In the genomic region with DNA sequence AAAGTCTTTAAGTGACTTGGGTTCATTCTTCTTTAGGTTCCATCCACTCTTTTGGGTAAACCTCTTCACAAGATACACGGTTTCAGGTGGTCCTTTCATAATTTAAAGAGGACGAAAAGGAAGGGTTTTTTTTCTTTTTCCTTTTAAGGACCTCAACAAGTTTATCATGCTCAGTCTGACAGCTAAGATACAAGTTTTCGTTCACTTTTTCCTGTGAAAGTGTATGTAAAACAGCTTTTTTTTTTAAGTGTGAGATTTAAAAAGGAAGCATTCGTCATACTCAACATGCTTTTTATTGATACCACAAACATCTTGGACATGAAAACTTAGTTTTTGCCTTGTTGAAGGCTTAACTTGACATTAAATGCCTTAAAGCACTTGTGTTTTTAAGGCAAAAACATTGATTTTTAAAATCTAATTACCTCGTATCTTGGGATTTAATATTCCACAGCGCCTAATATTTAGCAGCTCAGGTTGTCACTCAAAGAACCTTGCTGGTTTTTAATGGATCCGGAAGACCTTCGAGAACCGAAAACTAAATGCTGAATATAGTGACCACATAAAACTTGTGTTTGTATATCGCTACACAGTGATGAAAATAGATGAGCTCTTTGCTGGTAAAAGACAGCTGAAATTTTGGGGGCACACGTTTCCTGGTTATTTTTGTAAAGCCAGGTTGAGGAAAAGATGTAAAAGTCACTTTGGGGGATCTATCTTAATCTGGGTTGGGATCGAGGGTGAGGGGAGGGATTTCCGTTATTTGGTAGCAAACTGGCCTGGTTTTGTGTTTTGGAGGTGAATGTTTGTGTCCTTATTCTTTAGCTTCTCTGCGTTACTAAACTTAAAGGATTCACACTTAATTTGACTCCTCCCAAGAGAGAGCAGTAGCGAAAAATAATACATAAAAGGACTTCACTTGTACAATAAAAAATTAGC, we compare ENCODE assay signal across 1 cellular context.
TF ChIP-seq lines count a peak whose summit lies in the region.

No MANE protein-coding gene starts in this region.

TF ChIP-seq in GM23338, 12 proteins besides CTCF, POLR2A, EP300 and RAD21 (continued from another document):
- TF ChIP-seq, protein P1, sequence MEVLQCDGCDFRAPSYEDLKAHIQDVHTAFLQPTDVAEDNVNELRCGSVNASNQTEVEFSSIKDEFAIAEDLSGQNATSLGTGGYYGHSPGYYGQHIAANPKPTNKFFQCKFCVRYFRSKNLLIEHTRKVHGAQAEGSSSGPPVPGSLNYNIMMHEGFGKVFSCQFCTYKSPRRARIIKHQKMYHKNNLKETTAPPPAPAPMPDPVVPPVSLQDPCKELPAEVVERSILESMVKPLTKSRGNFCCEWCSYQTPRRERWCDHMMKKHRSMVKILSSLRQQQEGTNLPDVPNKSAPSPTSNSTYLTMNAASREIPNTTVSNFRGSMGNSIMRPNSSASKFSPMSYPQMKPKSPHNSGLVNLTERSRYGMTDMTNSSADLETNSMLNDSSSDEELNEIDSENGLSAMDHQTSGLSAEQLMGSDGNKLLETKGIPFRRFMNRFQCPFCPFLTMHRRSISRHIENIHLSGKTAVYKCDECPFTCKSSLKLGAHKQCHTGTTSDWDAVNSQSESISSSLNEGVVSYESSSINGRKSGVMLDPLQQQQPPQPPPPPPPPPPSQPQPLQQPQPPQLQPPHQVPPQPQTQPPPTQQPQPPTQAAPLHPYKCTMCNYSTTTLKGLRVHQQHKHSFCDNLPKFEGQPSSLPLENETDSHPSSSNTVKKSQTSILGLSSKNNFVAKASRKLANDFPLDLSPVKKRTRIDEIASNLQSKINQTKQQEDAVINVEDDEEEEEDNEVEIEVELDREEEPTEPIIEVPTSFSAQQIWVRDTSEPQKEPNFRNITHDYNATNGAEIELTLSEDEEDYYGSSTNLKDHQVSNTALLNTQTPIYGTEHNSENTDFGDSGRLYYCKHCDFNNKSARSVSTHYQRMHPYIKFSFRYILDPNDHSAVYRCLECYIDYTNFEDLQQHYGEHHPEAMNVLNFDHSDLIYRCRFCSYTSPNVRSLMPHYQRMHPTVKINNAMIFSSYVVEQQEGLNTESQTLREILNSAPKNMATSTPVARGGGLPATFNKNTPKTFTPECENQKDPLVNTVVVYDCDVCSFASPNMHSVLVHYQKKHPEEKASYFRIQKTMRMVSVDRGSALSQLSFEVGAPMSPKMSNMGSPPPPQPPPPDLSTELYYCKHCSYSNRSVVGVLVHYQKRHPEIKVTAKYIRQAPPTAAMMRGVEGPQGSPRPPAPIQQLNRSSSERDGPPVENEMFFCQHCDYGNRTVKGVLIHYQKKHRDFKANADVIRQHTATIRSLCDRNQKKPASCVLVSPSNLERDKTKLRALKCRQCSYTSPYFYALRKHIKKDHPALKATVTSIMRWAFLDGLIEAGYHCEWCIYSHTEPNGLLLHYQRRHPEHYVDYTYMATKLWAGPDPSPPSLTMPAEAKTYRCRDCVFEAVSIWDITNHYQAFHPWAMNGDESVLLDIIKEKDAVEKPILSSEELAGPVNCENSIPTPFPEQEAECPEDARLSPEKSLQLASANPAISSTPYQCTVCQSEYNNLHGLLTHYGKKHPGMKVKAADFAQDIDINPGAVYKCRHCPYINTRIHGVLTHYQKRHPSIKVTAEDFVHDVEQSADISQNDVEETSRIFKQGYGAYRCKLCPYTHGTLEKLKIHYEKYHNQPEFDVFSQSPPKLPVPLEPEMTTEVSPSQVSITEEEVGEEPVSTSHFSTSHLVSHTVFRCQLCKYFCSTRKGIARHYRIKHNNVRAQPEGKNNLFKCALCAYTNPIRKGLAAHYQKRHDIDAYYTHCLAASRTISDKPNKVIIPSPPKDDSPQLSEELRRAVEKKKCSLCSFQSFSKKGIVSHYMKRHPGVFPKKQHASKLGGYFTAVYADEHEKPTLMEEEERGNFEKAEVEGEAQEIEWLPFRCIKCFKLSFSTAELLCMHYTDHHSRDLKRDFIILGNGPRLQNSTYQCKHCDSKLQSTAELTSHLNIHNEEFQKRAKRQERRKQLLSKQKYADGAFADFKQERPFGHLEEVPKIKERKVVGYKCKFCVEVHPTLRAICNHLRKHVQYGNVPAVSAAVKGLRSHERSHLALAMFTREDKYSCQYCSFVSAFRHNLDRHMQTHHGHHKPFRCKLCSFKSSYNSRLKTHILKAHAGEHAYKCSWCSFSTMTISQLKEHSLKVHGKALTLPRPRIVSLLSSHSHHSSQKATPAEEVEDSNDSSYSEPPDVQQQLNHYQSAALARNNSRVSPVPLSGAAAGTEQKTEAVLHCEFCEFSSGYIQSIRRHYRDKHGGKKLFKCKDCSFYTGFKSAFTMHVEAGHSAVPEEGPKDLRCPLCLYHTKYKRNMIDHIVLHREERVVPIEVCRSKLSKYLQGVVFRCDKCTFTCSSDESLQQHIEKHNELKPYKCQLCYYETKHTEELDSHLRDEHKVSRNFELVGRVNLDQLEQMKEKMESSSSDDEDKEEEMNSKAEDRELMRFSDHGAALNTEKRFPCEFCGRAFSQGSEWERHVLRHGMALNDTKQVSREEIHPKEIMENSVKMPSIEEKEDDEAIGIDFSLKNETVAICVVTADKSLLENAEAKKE (CRISPR knock-in tag; IDR thresholded peaks at IDR 0.05) = no peak
- TF ChIP-seq, protein P2, sequence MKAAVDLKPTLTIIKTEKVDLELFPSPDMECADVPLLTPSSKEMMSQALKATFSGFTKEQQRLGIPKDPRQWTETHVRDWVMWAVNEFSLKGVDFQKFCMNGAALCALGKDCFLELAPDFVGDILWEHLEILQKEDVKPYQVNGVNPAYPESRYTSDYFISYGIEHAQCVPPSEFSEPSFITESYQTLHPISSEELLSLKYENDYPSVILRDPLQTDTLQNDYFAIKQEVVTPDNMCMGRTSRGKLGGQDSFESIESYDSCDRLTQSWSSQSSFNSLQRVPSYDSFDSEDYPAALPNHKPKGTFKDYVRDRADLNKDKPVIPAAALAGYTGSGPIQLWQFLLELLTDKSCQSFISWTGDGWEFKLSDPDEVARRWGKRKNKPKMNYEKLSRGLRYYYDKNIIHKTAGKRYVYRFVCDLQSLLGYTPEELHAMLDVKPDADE (IDR thresholded peaks at IDR 0.05) = no peak
- no peak for TF ChIP-seq NANOG (IDR thresholded peaks at IDR 0.05; ENCODE audit: borderline replicate concordance)
